In the genomic region with DNA sequence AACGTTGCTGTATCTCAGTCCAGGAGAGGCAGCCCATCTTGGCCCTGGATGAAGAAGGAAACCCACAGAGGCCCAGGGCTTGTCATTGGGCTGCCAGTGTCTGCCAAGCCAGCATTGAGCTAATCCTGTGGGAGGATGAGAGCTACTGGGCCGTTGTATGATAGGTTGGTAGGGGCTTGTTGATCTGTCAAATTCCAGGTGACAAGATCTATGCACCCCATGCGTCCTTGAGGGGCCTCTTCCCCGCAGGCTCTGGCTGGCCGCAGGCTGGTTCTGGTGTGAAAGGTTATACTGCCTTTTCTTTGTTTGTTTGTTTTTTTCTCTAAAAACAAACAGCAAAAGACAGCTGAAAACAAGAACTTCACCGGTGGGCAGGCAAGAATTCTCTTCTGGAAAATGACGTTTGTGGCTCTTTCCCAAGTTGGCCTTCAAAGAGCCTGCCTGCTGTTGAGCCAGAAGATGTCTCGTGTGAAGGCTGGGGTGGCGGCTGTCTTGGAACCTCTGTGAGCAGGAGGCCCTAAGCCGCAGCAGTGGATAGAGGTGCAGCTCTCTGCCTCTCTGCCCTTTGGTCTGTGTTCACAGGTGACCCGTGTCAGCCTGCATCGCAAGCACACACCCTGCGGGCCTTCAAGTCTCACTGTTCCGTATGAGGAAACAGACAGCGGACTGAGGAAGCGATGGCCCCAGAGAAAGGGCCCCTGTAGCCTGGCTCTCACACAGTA, we compare ENCODE assay signal across 12 cellular contexts. TPM values are rescaled to one million over a fixed set of nuclear protein-coding genes. Genes with fewer than 3 reads are reported as not detected.
DNase-seq lines count a peak whose midpoint lies in the region; ATAC-seq lines count a peak whose summit lies in the region.
"Had no signal": no experiment of that assay in that cellular context is flagged by ENCODE, and none has a peak within 500 bp of the region (broad histone marks: within the 10 kb centered on the region; RNA-seq: fewer than 3 reads in every experiment).

No MANE protein-coding gene starts in this region.

- H3K4me1 ChIP-seq in Karpas-422 (ENCODE audit: low read length): peaks cover 3% of the 10 kb centered on the region

- H3K27ac ChIP-seq in temporal lobe (ENCODE audit: low read depth, low read length) (peak overlapping the region; percentile 14), Karpas-422 (ENCODE audit: low read length) (no peak overlapping the region)

- H2AFZ ChIP-seq in Karpas-422 (ENCODE audit: low read length): no peak overlapping the region

- H3K27ac Mint-ChIP-seq in T-helper 1 cell treated with Interleukin-12 subunit alpha and Interleukin-12 subunit beta and Interleukin-4 antibody, amounts not matched to agents 30 μg/mL and 1 μg/mL, for 36 hours: peak overlapping the region; percentile 49
- no peak overlapping the region for H3K27ac Mint-ChIP-seq in memory B cell

- no peak overlapping the region for H3K9ac ChIP-seq in Karpas-422 (ENCODE audit: low read length)

- peaks cover 19% of the 10 kb centered on the region for H3K4me1 Mint-ChIP-seq in T-helper 1 cell treated with Interleukin-12 subunit alpha and Interleukin-12 subunit beta and Interleukin-4 antibody, amounts not matched to agents 30 μg/mL and 1 μg/mL, for 36 hours (ENCODE audit: low read depth)
- peaks cover 9% of the 10 kb centered on the region for H3K4me1 Mint-ChIP-seq in memory B cell

- in situ Hi-C loops in G401 (cut with HindIII; ENCODE audit: low sequenced_read_pairs): no loop called here

- H3K4me2 ChIP-seq in Karpas-422 (ENCODE audit: low read depth, low read length, poor library complexity, severe bottlenecking): no peak overlapping the region

- no peaks in the 10 kb centered on the region for H3K79me2 ChIP-seq in Karpas-422 (ENCODE audit: low read length)

- H3K9me3 ChIP-seq in Karpas-422 (ENCODE audit: low read length): no peaks in the 10 kb centered on the region

- peak; percentile 23 for ATAC-seq in memory B cell (ENCODE audit: low read depth)
- ATAC-seq: Panc1 had no signal

- no peak overlapping the region for H3K4me3 ChIP-seq in Karpas-422 (ENCODE audit: low read length)

- peaks cover 28% of the 10 kb centered on the region for H3K36me3 Mint-ChIP-seq in T-helper 1 cell treated with Interleukin-12 subunit alpha and Interleukin-12 subunit beta and Interleukin-4 antibody, amounts not matched to agents 30 μg/mL and 1 μg/mL, for 36 hours (ENCODE audit: low read depth)
- peaks cover 15% of the 10 kb centered on the region for H3K36me3 Mint-ChIP-seq in memory B cell

- H3K4me3 Mint-ChIP-seq in T-helper 1 cell treated with Interleukin-12 subunit alpha and Interleukin-12 subunit beta and Interleukin-4 antibody, amounts not matched to agents 30 μg/mL and 1 μg/mL, for 36 hours: no peak overlapping the region
- no peak overlapping the region for H3K4me3 Mint-ChIP-seq in memory B cell

- H3K27me3 ChIP-seq in Karpas-422 (ENCODE audit: low read length): no peaks in the 10 kb centered on the region

- DNase-seq in T-helper 1 cell (no peak), dermis blood vessel endothelial cell (peak; percentile 56), memory B cell (ENCODE audit: low spot score in 2 of 2) (no peak), Karpas-422 (no peak), 8988T (no peak), G401 (ENCODE audit: low spot score) (no peak)
- DNase-seq: NCI-H1092 treated with DMSO at 0.1 percent for 48 hours had no signal

- H3K27me3 Mint-ChIP-seq in T-helper 1 cell treated with Interleukin-12 subunit alpha and Interleukin-12 subunit beta and Interleukin-4 antibody, amounts not matched to agents 30 μg/mL and 1 μg/mL, for 36 hours (ENCODE audit: low read depth): no peaks in the 10 kb centered on the region
- H3K27me3 Mint-ChIP-seq in memory B cell: no peaks in the 10 kb centered on the region

- H4K20me1 ChIP-seq in Karpas-422 (ENCODE audit: insufficient read depth, low read depth, low read length): no peaks in the 10 kb centered on the region

- H3K9me3 Mint-ChIP-seq in T-helper 1 cell treated with Interleukin-12 subunit alpha and Interleukin-12 subunit beta and Interleukin-4 antibody, amounts not matched to agents 30 μg/mL and 1 μg/mL, for 36 hours: no peaks in the 10 kb centered on the region
- no peaks in the 10 kb centered on the region for H3K9me3 Mint-ChIP-seq in memory B cell

- 0 out of 2 replicates have a peak, but pooled peaks cover 6% of the 10 kb centered on the region for H3K36me3 ChIP-seq in Karpas-422 (ENCODE audit: insufficient read depth, low read length)

- no peaks in the 10 kb centered on the region for H3K9me2 ChIP-seq in Karpas-422 (replicated peaks; ENCODE audit: insufficient read depth, low read length)

RNA-seq across cellular contexts. Expression of gene CYP17A1, which starts 23.3 kb away (rescaled TPM):
- not detected in 2 replicates for total RNA-seq in dermis blood vessel endothelial cell
- not detected for total RNA-seq in temporal lobe
- total RNA-seq in Karpas-422 (2014; rRNA removed; shearing (Covaris generic); ENCODE audit: low replicate concordance): not detected in 2 replicates
- total RNA-seq in G401 (2014; rRNA removed; shearing (Covaris generic)): not detected in 2 replicates
- total RNA-seq: A172, dermis microvascular lymphatic vessel endothelial cell had no signal

RNA-seq across cellular contexts. Expression of gene BORCS7, which starts 40.2 kb away (rescaled TPM):
- total RNA-seq in dermis blood vessel endothelial cell (39.0 and 42.9 TPM in 2 replicates), temporal lobe (26.8 TPM)
- 9.5 and 17.7 TPM in 2 replicates for total RNA-seq in Karpas-422 (2014; rRNA removed; shearing (Covaris generic); ENCODE audit: low replicate concordance)
- 22.6 and 28.5 TPM in 2 replicates for total RNA-seq in G401 (2014; rRNA removed; shearing (Covaris generic))

RNA-seq across cellular contexts. Expression of gene AS3MT, which starts 55.4 kb away (rescaled TPM):
- total RNA-seq in dermis blood vessel endothelial cell: 1.2 and 2.0 TPM in 2 replicates
- total RNA-seq in temporal lobe: 9.1 TPM
- total RNA-seq in Karpas-422 (2014; rRNA removed; shearing (Covaris generic); ENCODE audit: low replicate concordance): not detected in 2 replicates
- total RNA-seq in G401 (2014; rRNA removed; shearing (Covaris generic)): 0.31 and 1.4 TPM in 2 replicates
